In the genomic region with DNA sequence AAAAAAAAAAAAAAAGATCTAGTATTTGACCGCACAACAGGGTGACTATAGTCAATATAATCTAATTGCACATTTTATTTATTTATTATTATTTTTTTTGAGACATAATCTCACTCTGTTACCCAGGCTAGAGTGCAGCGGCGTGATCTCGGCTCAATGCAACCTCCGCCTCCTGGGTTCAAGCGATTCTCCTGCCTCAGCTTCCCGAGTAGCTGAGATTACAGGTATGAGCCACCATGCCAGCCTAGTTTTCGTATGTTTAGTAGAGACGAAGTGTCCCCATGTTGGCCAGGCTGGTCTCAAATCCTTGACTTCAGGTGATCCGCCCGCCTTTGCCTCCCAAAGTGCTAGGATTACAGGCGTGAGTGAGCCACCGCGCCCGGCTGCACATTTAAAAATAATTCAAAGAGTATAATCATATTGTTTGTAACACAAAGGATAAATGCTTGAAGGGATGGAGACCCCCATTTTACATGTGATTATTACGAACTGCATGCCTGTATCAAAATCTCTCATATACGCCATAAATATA, we compare ENCODE assay signal across 8 cellular contexts. TPM values are rescaled to one million over a fixed set of nuclear protein-coding genes. Genes with fewer than 3 reads are reported as not detected.
DNase-seq lines count a peak whose midpoint lies in the region; ATAC-seq and TF ChIP-seq lines count a peak whose summit lies in the region.

No MANE protein-coding gene starts in this region.

- H2BK120ac ChIP-seq in IMR-90 (ENCODE audit: low read depth, low read length), result no peak overlapping the region

- 0% methylated on average over 3 of the region's 17 CpGs; no CpG with 5 or more reads in 1 of the 2 experiments for WGBS in IMR-90 (ENCODE audit: extremely low coverage in 2 of 2, insufficient read length in 1 of 2), 2 experiments

- 0 out of 2 replicates have a peak overlapping the region, but pooled peaks have one; percentile 12 for H3K4ac ChIP-seq in IMR-90 (ENCODE audit: low read depth, low read length)

- peak overlapping the region; percentile 11; the same call in 1 of the 2 replicates for H3K27ac ChIP-seq in IMR-90 (ENCODE audit: insufficient read depth, low read length)
- no peak overlapping the region for H3K27ac ChIP-seq in caudate nucleus (ENCODE audit: low read depth, low read length)

- H3K56ac ChIP-seq in IMR-90 (ENCODE audit: extremely low read depth, insufficient read depth, low read length), result peak overlapping the region; percentile 47; the same call in 1 of the 2 replicates

- H3K4me3 ChIP-seq in AG09309 (ENCODE audit: control insufficient read depth, low read depth, low read length) (peak overlapping the region; percentile 93), IMR-90 (ENCODE audit: insufficient read depth, low read depth, low read length) (peak overlapping the region; percentile 89)

- dilution Hi-C loops in IMR-90 (cut with HindIII; ENCODE audit: low sequenced_read_pairs, unreplicated experiment), result no loop called here

- H2AK9ac ChIP-seq in IMR-90 (replicated peaks; ENCODE audit: low read depth, low read length, poor library complexity), result no peak overlapping the region

- H3K27ac Mint-ChIP-seq in chondrocyte (ENCODE audit: unreplicated experiment), result peak overlapping the region; percentile 74
- peak overlapping the region in 4 of 6 donors; percentile 78 to 86 (median 86) for H3K27ac Mint-ChIP-seq in naive B cell

- H3K4me1 Mint-ChIP-seq in chondrocyte (ENCODE audit: low read depth), result peaks cover 15% of the 10 kb centered on the region
- peaks cover 11 to 24% (median 21%) of the 10 kb centered on the region in 3 donors for H3K4me1 Mint-ChIP-seq in naive B cell

- H2BK20ac ChIP-seq in IMR-90 (ENCODE audit: low read depth, low read length), result no peak overlapping the region

- no peak overlapping the region for H2BK15ac ChIP-seq in IMR-90 (ENCODE audit: low read depth, low read length)

- BruUV-seq in IMR-90 (replicated peaks; lab: Mats Ljungman, UMichigan), result no TSS peak

- no peaks in the 10 kb centered on the region for H3K9me3 Mint-ChIP-seq in chondrocyte (ENCODE audit: low read depth)
- no peaks in the 10 kb centered on the region for H3K9me3 Mint-ChIP-seq in naive B cell

- H3K18ac ChIP-seq in IMR-90 (ENCODE audit: low read depth, low read length), result no peak overlapping the region

- peak overlapping the region; percentile 90 for H3K9ac ChIP-seq in IMR-90 (ENCODE audit: low read depth, low read length)

- TF ChIP-seq CTCF in AG09309 (IDR thresholded peaks at IDR 0.05; ENCODE audit: control insufficient read depth, insufficient read depth, low read depth, low read length, missing control alignments) (no peak), IMR-90 (conservative IDR thresholded peaks at IDR 0.05; ENCODE audit: low read depth, low read length) (no peak), chondrocyte (IDR thresholded peaks at IDR 0.05) (no peak)

- DNase-seq in AG09309 (ENCODE audit: low read depth) (no peak), IMR-90 (no peak), chondrocyte (ENCODE audit: low spot score) (no peak), naive B cell (no peak), caudate nucleus (lab: John Stamatoyannopoulos, UW) (no peak)

- peaks cover 15% of the 10 kb centered on the region for H3K36me3 ChIP-seq in IMR-90 (ENCODE audit: control insufficient read depth, insufficient read depth, low read length)

- no peak for TF ChIP-seq RAD21 in IMR-90 (IDR thresholded peaks at IDR 0.05; ENCODE audit: low read length)

- H2AFZ ChIP-seq in IMR-90 (replicated peaks; ENCODE audit: low read length, poor library complexity), result no peak overlapping the region

- no peaks in the 10 kb centered on the region for H3K9me3 ChIP-seq in IMR-90 (ENCODE audit: control insufficient read depth, insufficient read depth, low read length)

- H3K4me3 Mint-ChIP-seq in chondrocyte (ENCODE audit: unreplicated experiment) (peak overlapping the region; percentile 92), naive B cell (peak overlapping the region; percentile 92 to 98 (median 94))

- peak overlapping the region; percentile 43; the same call in 1 of the 2 replicates for H4K91ac ChIP-seq in IMR-90 (ENCODE audit: insufficient read depth, low read depth, low read length)

- H3K36me3 Mint-ChIP-seq in chondrocyte (ENCODE audit: low read depth), result peaks cover 11% of the 10 kb centered on the region
- no peaks in the 10 kb centered on the region for H3K36me3 Mint-ChIP-seq in naive B cell

- in situ Hi-C loops in IMR-90 (cut with MboI; ENCODE audit: low sequenced_read_pairs), result no loop called here

- H3K14ac ChIP-seq in IMR-90 (replicated peaks; ENCODE audit: low read depth, low read length), result peak overlapping the region; percentile 20; the same call in 1 of the 2 replicates

- no peak for TF ChIP-seq POLR2A in IMR-90 (IDR thresholded peaks at IDR 0.05; ENCODE audit: low read depth, low read length)

- no peaks in the 10 kb centered on the region for H3K27me3 ChIP-seq in IMR-90 (ENCODE audit: control insufficient read depth, insufficient read depth, low read length)

- H3K23ac ChIP-seq in IMR-90 (ENCODE audit: low read depth, low read length), result peak overlapping the region; percentile 53

- intact Hi-C loops in IMR-90 (cut with micrococcal nuclease), result no loop called here

- H3K27me3 Mint-ChIP-seq in chondrocyte (ENCODE audit: low read depth), result no peaks in the 10 kb centered on the region
- no peaks in the 10 kb centered on the region for H3K27me3 Mint-ChIP-seq in naive B cell

- no peak for ATAC-seq in IMR-90 (ENCODE audit: low read depth)
- ATAC-seq in naive B cell (ENCODE audit: low read depth in 2 of 2), result no peak
- ATAC-seq in HG02571 (IDR thresholded peaks at IDR 0.05; ENCODE audit: unreplicated experiment), result no peak
- ATAC-seq in GM19455 (IDR thresholded peaks at IDR 0.05; ENCODE audit: unreplicated experiment), result no peak
- ATAC-seq in GM18502 (IDR thresholded peaks at IDR 0.05; ENCODE audit: poor library complexity, unreplicated experiment), result no peak

- peaks cover 4% of the 10 kb centered on the region for H3K4me1 ChIP-seq in IMR-90 (ENCODE audit: control insufficient read depth, insufficient read depth, low read length)

- peaks cover 4% of the 10 kb centered on the region; the same call in 1 of the 2 replicates for H3K9me1 ChIP-seq in IMR-90 (ENCODE audit: insufficient read depth, low read length)

- no peak overlapping the region for H2BK5ac ChIP-seq in IMR-90 (ENCODE audit: low read depth, low read length, poor library complexity, severe bottlenecking)

- peaks cover 3% of the 10 kb centered on the region; the same call in 1 of the 2 replicates for H4K20me1 ChIP-seq in IMR-90 (ENCODE audit: insufficient read depth, low read length)

- H4K5ac ChIP-seq in IMR-90 (ENCODE audit: low read depth, low read length), result no peak overlapping the region

- peak overlapping the region; percentile 66 to 90; a peak in 2 of 4 replicates for H4K8ac ChIP-seq in IMR-90 (ENCODE audit: low read depth in 2 of 2, low read length in 2 of 2)

- CTCF ChIA-PET in IMR-90 (lab: Yijun Ruan, JAX), result no interaction called here

- peaks cover 19 to 44% of the 10 kb centered on the region in 2 experiments for H3K79me1 ChIP-seq in IMR-90 (ENCODE audit: low read depth in 1 of 2, low read length in 2 of 2)

- H2AK5ac ChIP-seq in IMR-90 (ENCODE audit: low read depth, low read length), result peak overlapping the region; percentile 74; the same call in 1 of the 2 replicates

- POLR2A ChIA-PET in IMR-90 (lab: Charles Lee; ENCODE audit: unreplicated experiment), result no interaction called here

- peak overlapping the region; percentile 98 for H3K4me2 ChIP-seq in IMR-90 (ENCODE audit: low read depth, low read length)

TF ChIP-seq in IMR-90, 13 proteins besides CTCF, POLR2A, EP300 and RAD21:
- no peak for TF ChIP-seq SMC3 (IDR thresholded peaks at IDR 0.05; ENCODE audit: low read depth, low read length)

RNA-seq across cellular contexts. Expression of a gene that starts 0.8 kb away (rescaled TPM):
- total RNA-seq in IMR-90 (2012; rRNA removed) (22.2 and 24.4 TPM in 2 replicates), chondrocyte (21.8 to 30.6 TPM (median 24.9 TPM) in 3 replicates)
- polyA plus RNA-seq in IMR-90 (2012; rRNA removed) (23.7 and 25.0 TPM in 2 replicates), naive B cell (ENCODE audit: low read depth in 6 of 6) (1 to 10 TPM in 5 of 6 donors, not detected in 1; 3.9 to 8.3 (median 4.4) TPM)
- polyA plus RNA-seq in IMR-90 (2012; cell fraction: cytosol; rRNA removed), result 15.1 and 18.0 TPM in 2 replicates
- polyA plus RNA-seq in IMR-90 (2012; cell fraction: nucleus; rRNA removed; ENCODE audit: low replicate concordance), result 91.7 and 149 TPM in 2 replicates

RNA-seq across cellular contexts. Expression of a gene that starts 1.1 kb away (rescaled TPM):
- total RNA-seq in IMR-90 (2012; rRNA removed), result 0.54 and 0.56 TPM in 2 replicates
- polyA plus RNA-seq in IMR-90 (2012; rRNA removed), result 1.7 TPM in 2 replicates
- polyA plus RNA-seq in IMR-90 (2012; cell fraction: cytosol; rRNA removed), result 0.68 and 1.1 TPM in 2 replicates
- polyA plus RNA-seq in IMR-90 (2012; cell fraction: nucleus; rRNA removed; ENCODE audit: low replicate concordance), result 0.99 and 1.6 TPM in 2 replicates
- 2.0 to 2.6 TPM (median 2.2 TPM) in 3 replicates for total RNA-seq in chondrocyte
- polyA plus RNA-seq in naive B cell (ENCODE audit: low read depth in 6 of 6), result under 1 TPM in 4 of 6 donors, not detected in 2; 0.30 to 0.84 (median 0.35) TPM

RNA-seq across cellular contexts. Expression of a gene that starts 33.7 kb away (rescaled TPM):
- 4.5 and 4.7 TPM in 2 replicates for total RNA-seq in IMR-90 (2012; rRNA removed)
- polyA plus RNA-seq in IMR-90 (2012; rRNA removed), result 5.9 and 7.3 TPM in 2 replicates
- 2.6 and 6.0 TPM in 2 replicates for polyA plus RNA-seq in IMR-90 (2012; cell fraction: cytosol; rRNA removed)
- 25.8 and 41.4 TPM in 2 replicates for polyA plus RNA-seq in IMR-90 (2012; cell fraction: nucleus; rRNA removed; ENCODE audit: low replicate concordance)
- total RNA-seq in chondrocyte, result 13.1 to 16.2 TPM (median 14.7 TPM) in 3 replicates
- polyA plus RNA-seq in naive B cell (ENCODE audit: low read depth in 6 of 6), result 10 to 100 TPM in 4 of 6 donors, 1 to 10 TPM in 1, not detected in 1; 6.7 to 19.9 (median 14.1) TPM

RNA-seq across cellular contexts. Expression of a gene that starts 39.9 kb away (rescaled TPM):
- total RNA-seq in IMR-90 (2012; rRNA removed), result 22.9 and 28.3 TPM in 2 replicates
- polyA plus RNA-seq in IMR-90 (2012; rRNA removed), result 44.3 and 63.8 TPM in 2 replicates
- 55.5 and 62.4 TPM in 2 replicates for polyA plus RNA-seq in IMR-90 (2012; cell fraction: cytosol; rRNA removed)
- polyA plus RNA-seq in IMR-90 (2012; cell fraction: nucleus; rRNA removed; ENCODE audit: low replicate concordance), result 25.7 and 61.5 TPM in 2 replicates
- 20.4 to 27.4 TPM (median 22.9 TPM) in 3 replicates for total RNA-seq in chondrocyte
- polyA plus RNA-seq in naive B cell (ENCODE audit: low read depth in 6 of 6), result 100 to 1,000 TPM in 1 of 6 donors, 10 to 100 TPM in 5; 57.7 to 121 (median 76.4) TPM

RNA-seq across cellular contexts. Expression of a gene that starts 54.9 kb away (rescaled TPM):
- total RNA-seq in IMR-90 (2012; rRNA removed), result not detected in 2 replicates
- polyA plus RNA-seq in IMR-90 (2012; rRNA removed), result not detected in 2 replicates
- polyA plus RNA-seq in IMR-90 (2012; cell fraction: cytosol; rRNA removed), result not detected in 2 replicates
- polyA plus RNA-seq in IMR-90 (2012; cell fraction: nucleus; rRNA removed; ENCODE audit: low replicate concordance), result 0.10 TPM in 1 of 2 replicates, not detected in the other
- not detected in 3 replicates for total RNA-seq in chondrocyte
- not detected for polyA plus RNA-seq in naive B cell (ENCODE audit: low read depth in 6 of 6)
